ENCODE assay signal across 24 cellular contexts in the genomic region with DNA sequence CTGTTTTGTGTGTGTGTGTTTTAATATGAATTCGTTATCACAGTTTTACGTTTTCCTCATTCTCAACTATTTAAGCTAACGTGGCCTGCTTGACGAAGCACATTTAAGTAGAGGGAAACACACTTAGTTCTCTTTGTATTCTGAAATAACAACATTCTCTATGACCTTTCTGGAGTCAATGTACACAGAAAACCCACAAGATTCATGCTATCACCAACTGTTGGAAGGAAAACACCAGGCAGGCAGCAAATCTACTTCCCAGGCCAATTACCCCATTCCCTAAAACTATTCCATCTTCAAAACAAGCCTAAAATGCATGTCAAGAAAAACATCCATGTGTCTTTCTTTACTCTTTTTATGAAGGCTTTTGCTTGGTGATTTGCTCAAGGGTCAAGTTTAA.
"Had no signal": no experiment of that assay in that cellular context is flagged by ENCODE, and none has a peak within 500 bp of the region (broad histone marks: within the 10 kb centered on the region; RNA-seq: fewer than 3 reads in every experiment).

No MANE protein-coding gene starts in this region.

- H3K27me3 ChIP-seq: body of pancreas, neural progenitor cell, spleen, transverse colon had no signal

- FAIRE-seq: kidney had no signal

- DNase-seq: activated CD4-positive, alpha-beta memory T cell treated with anti-CD3 and anti-CD28 coated beads for 36 hours; activated CD4-positive, alpha-beta T cell treated with anti-CD3 and anti-CD28 coated beads, Interleukin-2, amount 10 ng/mL, durations not matched to agents 24 days and 14 days; activated CD4-positive, CD25-positive, alpha-beta regulatory T cell treated with anti-CD3 and anti-CD28 coated beads, Interleukin-2, amount 50 U/mL, for 72 hours; activated CD8-positive, alpha-beta memory T cell treated with anti-CD3 and anti-CD28 coated beads, Interleukin-2, amount 50 U/mL, for 4 hours; activated gamma-delta T cell; activated naive CD4-positive, alpha-beta T cell treated with anti-CD3 and anti-CD28 coated beads, Interleukin-2, amount 10 ng/mL, durations not matched to agents 7 days and 5 days; activated T-cell treated with anti-CD3 and anti-CD28 coated beads, Interleukin-2, amount 50 U/mL, for 1 hour; amygdala; body of pancreas; cortex of kidney; effector memory CD8-positive, alpha-beta T cell; erythroblast; head of caudate nucleus; hippocampal formation; kidney; left colon; midbrain; naive thymus-derived CD4-positive, alpha-beta T cell; occipital lobe; right cardiac atrium; spleen; stimulated activated naive CD4-positive, alpha-beta T cell treated with Interleukin-2 at 50 U/mL for 16 hours; transverse colon had no signal

- H3K4me1 ChIP-seq: body of pancreas, neural progenitor cell, spleen, transverse colon had no signal

- H3K4me3 ChIP-seq: body of pancreas, neural progenitor cell, spleen, transverse colon had no signal

- H3K27ac ChIP-seq: body of pancreas, neural progenitor cell, spleen, transverse colon had no signal

- H3K9me3 ChIP-seq: body of pancreas, spleen, transverse colon had no signal

- ATAC-seq: body of pancreas; effector memory CD8-positive, alpha-beta T cell; left colon; naive thymus-derived CD4-positive, alpha-beta T cell; right cardiac atrium had no signal

- H3K36me3 ChIP-seq: neural progenitor cell, transverse colon had no signal
